ENCODE assay signal across 1 cellular context in genomic region chr22:37654556-37655251, GRCh38.
TF ChIP-seq lines count a peak whose summit lies in the region.

No MANE protein-coding gene starts in this region.

TF ChIP-seq in IMR-90, 13 proteins besides CTCF, POLR2A, EP300 and RAD21:
- no peak for TF ChIP-seq MAZ (IDR thresholded peaks at IDR 0.05; ENCODE audit: borderline replicate concordance, low read depth, low read length)
- no peak for TF ChIP-seq MXI1 (IDR thresholded peaks at IDR 0.05; ENCODE audit: borderline replicate concordance, low read depth, low read length)
- TF ChIP-seq FOS (IDR thresholded peaks at IDR 0.05; ENCODE audit: low read depth, low read length), result no peak
- TF ChIP-seq BHLHE40 (IDR thresholded peaks at IDR 0.05; ENCODE audit: low read depth, low read length), result no peak
- no peak for TF ChIP-seq CHD1 (IDR thresholded peaks at IDR 0.05; ENCODE audit: low read depth, low read length)
- TF ChIP-seq MAFK (IDR thresholded peaks at IDR 0.05; ENCODE audit: low read depth, low read length), result no peak
- no peak for TF ChIP-seq USF2 (IDR thresholded peaks at IDR 0.05; ENCODE audit: low read depth, low read length)
- no peak for TF ChIP-seq CEBPB (IDR thresholded peaks at IDR 0.05; ENCODE audit: low read depth, low read length)
- TF ChIP-seq ELK1 (IDR thresholded peaks at IDR 0.05; ENCODE audit: borderline replicate concordance, low read depth, low read length), result no peak
- TF ChIP-seq RFX5 (IDR thresholded peaks at IDR 0.05; ENCODE audit: low read depth, low read length), result no peak
- TF ChIP-seq RCOR1 (IDR thresholded peaks at IDR 0.05; ENCODE audit: insufficient replicate concordance, low read length), result no peak
- no peak for TF ChIP-seq SMC3 (IDR thresholded peaks at IDR 0.05; ENCODE audit: low read depth, low read length)
- TF ChIP-seq NFE2L2 (IDR thresholded peaks at IDR 0.05; ENCODE audit: low read depth, low read length), result no peak
